Comparison of ENCODE assay signal across 17 cellular contexts in genomic region chr9:127673234-127673633, GRCh38.
DNase-seq lines count a peak whose midpoint lies in the region; TF ChIP-seq lines count a peak whose summit lies in the region.
"Had no signal": no experiment of that assay in that cellular context is flagged by ENCODE, and none has a peak within 500 bp of the region (broad histone marks: within the 10 kb centered on the region; RNA-seq: fewer than 3 reads in every experiment).

No MANE protein-coding gene starts in this region.

- TF ChIP-seq EP300 in Ishikawa (IDR thresholded peaks at IDR 0.05; ENCODE audit: borderline replicate concordance), result no peak

- H3K9me3 Mint-ChIP-seq in nephron progenitor cell, result no peaks in the 10 kb centered on the region
- H3K9me3 Mint-ChIP-seq: CD14-positive monocyte; CD4-positive, alpha-beta memory T cell; CD4-positive, CD25-positive, alpha-beta regulatory T cell; CD8-positive, alpha-beta memory T cell had no signal

- no peaks in the 10 kb centered on the region for H3K4me1 ChIP-seq in HEK293 (ENCODE audit: control insufficient read depth, insufficient read depth, low read length)
- H3K4me1 ChIP-seq: BE2C had no signal

- no peak for DNase-seq in nephron progenitor cell
- DNase-seq in NCI-H187 (lab: John Stamatoyannopoulos, UW), result no peak
- DNase-seq in DMS 273 (lab: John Stamatoyannopoulos, UW; ENCODE audit: unreplicated experiment), result no peak
- DNase-seq: 8988T; ACHN; BE2C; C1 segment of cervical spinal cord; CD4-positive, alpha-beta memory T cell; CD4-positive, CD25-positive, alpha-beta regulatory T cell; CD8-positive, alpha-beta memory T cell; COR-L47; DMS79 treated with DMSO at 0.1 percent for 48 hours had no signal

- H3K4me3 Mint-ChIP-seq in nephron progenitor cell, result no peak overlapping the region
- H3K4me3 Mint-ChIP-seq: CD14-positive monocyte; CD4-positive, alpha-beta memory T cell; CD4-positive, CD25-positive, alpha-beta regulatory T cell; CD8-positive, alpha-beta memory T cell had no signal

- peak overlapping the region; percentile 44 for H3K27ac Mint-ChIP-seq in nephron progenitor cell
- H3K27ac Mint-ChIP-seq: CD14-positive monocyte; CD4-positive, CD25-positive, alpha-beta regulatory T cell; CD8-positive, alpha-beta memory T cell had no signal

- no peaks in the 10 kb centered on the region for H3K9me3 ChIP-seq in HEK293 (ENCODE audit: control insufficient read depth, insufficient read depth, low read depth, low read length)
- H3K9me3 ChIP-seq: BE2C, BLaER1 had no signal

- no peak overlapping the region for H3K4me3 ChIP-seq in HEK293 (ENCODE audit: low read depth, low read length)
- H3K4me3 ChIP-seq: BLaER1, GM12878 had no signal

- TF ChIP-seq RAD21 in Ishikawa (IDR thresholded peaks at IDR 0.05; ENCODE audit: low read depth), result no peak

- H3K27ac ChIP-seq in HEK293 (ENCODE audit: extremely low read depth, low read depth, low read length), result no peak overlapping the region
- H3K27ac ChIP-seq: BLaER1 had no signal

- no peak for TF ChIP-seq CTCF in HEK293 (tag by site-specific recombination; IDR thresholded peaks at IDR 0.05)
- TF ChIP-seq CTCF in nephron progenitor cell (IDR thresholded peaks at IDR 0.05), result no peak

- no peaks in the 10 kb centered on the region for H3K27me3 Mint-ChIP-seq in nephron progenitor cell (ENCODE audit: low read depth, poor library complexity)
- H3K27me3 Mint-ChIP-seq: CD4-positive, alpha-beta memory T cell; CD8-positive, alpha-beta memory T cell had no signal

- POLR2A ChIA-PET in HEK293 (lab: Yijun Ruan, JAX), result no interaction called here

- peaks cover 9 to 35% of the 10 kb centered on the region in 2 experiments; a peak in 2 of 3 replicates for H3K36me3 ChIP-seq in HEK293 (ENCODE audit: control insufficient read depth in 2 of 2, insufficient read depth in 1 of 2, low read length in 2 of 2)

- no peaks in the 10 kb centered on the region for H3K4me1 Mint-ChIP-seq in nephron progenitor cell
- H3K4me1 Mint-ChIP-seq: CD14-positive monocyte; CD4-positive, alpha-beta memory T cell; CD4-positive, CD25-positive, alpha-beta regulatory T cell; CD8-positive, alpha-beta memory T cell had no signal

- H3K36me3 Mint-ChIP-seq in nephron progenitor cell (ENCODE audit: low read depth), result peaks cover 36% of the 10 kb centered on the region
- H3K36me3 Mint-ChIP-seq: CD14-positive monocyte; CD4-positive, CD25-positive, alpha-beta regulatory T cell had no signal

- CTCF ChIA-PET in HEK293 (lab: Yijun Ruan, JAX), result no interaction called here

TF ChIP-seq in HEK293, 187 proteins besides CTCF, POLR2A, EP300 and RAD21:
- TF ChIP-seq ZNF292 (tag by site-specific recombination; IDR thresholded peaks at IDR 0.05; ENCODE audit: borderline replicate concordance, low read depth) (no peak), ZNF785 (tag by site-specific recombination; IDR thresholded peaks at IDR 0.05) (no peak)
- TF ChIP-seq, protein P1, sequence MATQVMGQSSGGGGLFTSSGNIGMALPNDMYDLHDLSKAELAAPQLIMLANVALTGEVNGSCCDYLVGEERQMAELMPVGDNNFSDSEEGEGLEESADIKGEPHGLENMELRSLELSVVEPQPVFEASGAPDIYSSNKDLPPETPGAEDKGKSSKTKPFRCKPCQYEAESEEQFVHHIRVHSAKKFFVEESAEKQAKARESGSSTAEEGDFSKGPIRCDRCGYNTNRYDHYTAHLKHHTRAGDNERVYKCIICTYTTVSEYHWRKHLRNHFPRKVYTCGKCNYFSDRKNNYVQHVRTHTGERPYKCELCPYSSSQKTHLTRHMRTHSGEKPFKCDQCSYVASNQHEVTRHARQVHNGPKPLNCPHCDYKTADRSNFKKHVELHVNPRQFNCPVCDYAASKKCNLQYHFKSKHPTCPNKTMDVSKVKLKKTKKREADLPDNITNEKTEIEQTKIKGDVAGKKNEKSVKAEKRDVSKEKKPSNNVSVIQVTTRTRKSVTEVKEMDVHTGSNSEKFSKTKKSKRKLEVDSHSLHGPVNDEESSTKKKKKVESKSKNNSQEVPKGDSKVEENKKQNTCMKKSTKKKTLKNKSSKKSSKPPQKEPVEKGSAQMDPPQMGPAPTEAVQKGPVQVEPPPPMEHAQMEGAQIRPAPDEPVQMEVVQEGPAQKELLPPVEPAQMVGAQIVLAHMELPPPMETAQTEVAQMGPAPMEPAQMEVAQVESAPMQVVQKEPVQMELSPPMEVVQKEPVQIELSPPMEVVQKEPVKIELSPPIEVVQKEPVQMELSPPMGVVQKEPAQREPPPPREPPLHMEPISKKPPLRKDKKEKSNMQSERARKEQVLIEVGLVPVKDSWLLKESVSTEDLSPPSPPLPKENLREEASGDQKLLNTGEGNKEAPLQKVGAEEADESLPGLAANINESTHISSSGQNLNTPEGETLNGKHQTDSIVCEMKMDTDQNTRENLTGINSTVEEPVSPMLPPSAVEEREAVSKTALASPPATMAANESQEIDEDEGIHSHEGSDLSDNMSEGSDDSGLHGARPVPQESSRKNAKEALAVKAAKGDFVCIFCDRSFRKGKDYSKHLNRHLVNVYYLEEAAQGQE (tag by site-specific recombination; IDR thresholded peaks at IDR 0.05), result peak; percentile 60; the same call in 1 of the 2 replicates

TF ChIP-seq in Ishikawa, 13 proteins besides CTCF, POLR2A, EP300 and RAD21:
- TF ChIP-seq EGR1 (IDR thresholded peaks at IDR 0.05), result no peak
- TF ChIP-seq, protein P1 (IDR thresholded peaks at IDR 0.05; ENCODE audit: low read depth), result peak; percentile 52; the same call in 1 of the 2 replicates
- no peak for TF ChIP-seq TAF1 (IDR thresholded peaks at IDR 0.05; ENCODE audit: low read depth)
- TF ChIP-seq TEAD4 (IDR thresholded peaks at IDR 0.05), result no peak
